In the genomic region with DNA sequence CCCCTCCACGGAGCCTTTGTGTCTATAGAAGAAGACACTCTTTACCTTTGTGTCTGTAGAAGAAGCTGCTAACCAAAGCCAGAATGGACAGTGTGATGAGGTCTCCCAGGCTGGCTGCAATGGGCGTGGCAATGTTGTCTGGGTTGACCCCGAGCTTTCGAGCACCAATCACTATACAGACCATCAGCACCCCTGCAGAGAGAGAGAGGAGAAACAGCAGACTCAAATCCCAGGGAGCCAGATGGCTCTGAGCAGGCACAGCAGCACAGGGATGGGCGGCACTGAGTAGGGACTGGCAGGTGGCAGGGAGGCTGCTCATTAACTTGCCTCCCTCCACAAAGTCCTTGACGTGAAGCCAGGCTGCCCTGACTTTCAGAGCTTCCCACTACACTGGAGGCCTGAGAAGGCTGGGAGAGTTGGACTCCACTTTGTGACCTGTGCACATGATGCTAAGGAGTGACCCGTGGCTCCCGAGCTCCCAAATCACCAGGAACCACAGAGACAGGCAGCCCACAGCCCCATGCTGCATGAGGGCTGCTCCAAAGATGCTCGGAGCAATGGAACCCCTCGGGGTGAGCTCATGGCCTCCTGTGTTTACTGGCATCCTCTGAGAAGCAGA, we compare ENCODE assay signal across 19 cellular contexts. TPM values are rescaled to one million over a fixed set of nuclear protein-coding genes. Genes with fewer than 3 reads are reported as not detected.
DNase-seq lines count a peak whose midpoint lies in the region; ATAC-seq, FAIRE-seq and TF ChIP-seq lines count a peak whose summit lies in the region.
"Had no signal": no experiment of that assay in that cellular context is flagged by ENCODE, and none has a peak within 500 bp of the region (broad histone marks: within the 10 kb centered on the region; RNA-seq: fewer than 3 reads in every experiment).

No MANE protein-coding gene starts in this region.

- H3K23me2 ChIP-seq in H1 (ENCODE audit: low read depth, low read length) = no peaks in the 10 kb centered on the region

- peak overlapping the region; percentile 57 for H4K91ac ChIP-seq in H1 (replicated peaks; ENCODE audit: insufficient read length, low read length)

- 78% methylated on average over 10 of the region's 10 CpGs; no CpG with 5 or more reads in 1 of the 2 experiments for WGBS in H1 (ENCODE audit: extremely low coverage in 1 of 2, insufficient coverage in 1 of 2, insufficient read length in 1 of 2, insufficient replicate concordance in 2 of 2, low coverage in 1 of 2, low lambda C conversion rate in 2 of 2, missing lambda C conversion rate in 1 of 2), 2 experiments

- H3K23ac ChIP-seq in H1 (ENCODE audit: insufficient read length) = no peak overlapping the region

- H4K20me1 ChIP-seq in H1 (replicated peaks in 1 of 2; ENCODE audit: control insufficient read depth in 1 of 2, insufficient read depth in 2 of 2, low read length in 2 of 2) = no peaks in the 10 kb centered on the region

- peak overlapping the region; percentile 54; the same call in 1 of the 2 replicates for H2BK5ac ChIP-seq in H1 (ENCODE audit: low read depth, low read length)

- peaks cover 10 to 12% of the 10 kb centered on the region in 2 experiments; a peak in 3 of 4 replicates for H3K9me3 ChIP-seq in H1 (ENCODE audit: insufficient read depth in 2 of 2, low read depth in 1 of 2, low read length in 1 of 2)

- no peak overlapping the region for H2AFZ ChIP-seq in H1 (ENCODE audit: low read length)

- TF ChIP-seq RAD21 in H1 (IDR thresholded peaks at IDR 0.05 in 1 of 2, conservative IDR thresholded peaks at IDR 0.05 in 1 of 2; ENCODE audit: low read depth in 2 of 2, low read length in 2 of 2) = no peak

- no peaks in the 10 kb centered on the region for H3K27me3 ChIP-seq in H1 (replicated peaks in 1 of 4; ENCODE audit: control insufficient read depth in 3 of 4, extremely low read depth in 1 of 4, insufficient read depth in 3 of 4, low read length in 3 of 4)

- H2BK20ac ChIP-seq in H1 (ENCODE audit: low read length) = 0 out of 2 replicates have a peak overlapping the region, but pooled peaks have one; percentile 83

- H3K4ac ChIP-seq in H1 (replicated peaks; ENCODE audit: insufficient read length, low read depth, low read length) = no peak overlapping the region

- H2BK12ac ChIP-seq in H1 (ENCODE audit: low read depth, low read length) = peak overlapping the region; percentile 39; the same call in 1 of the 2 replicates

- CTCF ChIA-PET in H1 (lab: Charles Lee; ENCODE audit: partially characterized antibody) = interaction anchor here (0.6 to 2.4 kb wide), 3 partner anchors 9 to 172 kb away, joined by 3 to 8 read pairs (median 7); no protein-coding TSS in a partner anchor

- no peak overlapping the region for H4K8ac ChIP-seq in H1 (ENCODE audit: extremely low read depth, insufficient read depth, low read length)

- H2BK120ac ChIP-seq in H1 (replicated peaks; ENCODE audit: low read depth, low read length) = no peak overlapping the region

- no peak overlapping the region for H3K56ac ChIP-seq in H1 (replicated peaks; ENCODE audit: insufficient read length, low read depth, low read length)

- TF ChIP-seq CTCF in H1 (IDR thresholded peaks at IDR 0.05; ENCODE audit: control extremely low read depth in 1 of 3, insufficient read depth in 1 of 3, low read depth in 1 of 3, low read length in 3 of 3) = no peak

- H3K79me1 ChIP-seq in H1 (ENCODE audit: low read depth, low read length) = no peaks in the 10 kb centered on the region

- TF ChIP-seq EP300 in H1 (IDR thresholded peaks at IDR 0.05; ENCODE audit: borderline replicate concordance in 1 of 2, low read depth in 2 of 2, low read length in 2 of 2) = no peak

- no peak for FAIRE-seq in H1 (lab: Jason Lieb, UNC)

- no peak for TF ChIP-seq POLR2A in H1 (IDR thresholded peaks at IDR 0.05; ENCODE audit: control extremely low read depth in 1 of 2, low read depth in 2 of 2, low read length in 2 of 2)

- DNase-seq in NCI-H748 (lab: John Stamatoyannopoulos, UW; ENCODE audit: unreplicated experiment) = peak; percentile 9
- DNase-seq in NCI-H748 treated with DMSO at 0.1 percent for 48 hours (lab: John Stamatoyannopoulos, UW) = no peak
- DNase-seq in NCI-H2171 treated with DMSO at 0.1 percent for 48 hours (lab: John Stamatoyannopoulos, UW) = peak; percentile 84
- no peak for DNase-seq in H1 (ENCODE audit: low read depth in 1 of 2, low spot score in 2 of 2)
- DNase-seq in stimulated activated CD8-positive, alpha-beta memory T cell treated with anti-CD3 and anti-CD28 coated beads, Interleukin-4, amount 100 ng/mL, for 48 hours = peak; percentile 10
- no peak for DNase-seq in ACHN
- no peak for DNase-seq in mesenteric fat pad (ENCODE audit: low spot score)
- DNase-seq: Caco-2; DND-41; GF-D8; HCEC 1CT; Karpas-422; NCI-H1417 treated with DMSO at 0.1 percent for 48 hours; NCI-H345; NK-92 treated with Interleukin-12 subunit alpha and Interleukin-12 subunit beta, amount 100 ng/mL, for 24 hours; OCI-M1; RPMI8226 had no signal

- no peak overlapping the region for H3K4me3 ChIP-seq in H1 (ENCODE audit: extremely low read depth in 1 of 4, insufficient read depth in 2 of 4, low read depth in 3 of 4, low read length in 4 of 4)

- no peak overlapping the region for H4K5ac ChIP-seq in H1 (ENCODE audit: insufficient read length, low read depth, low read length)

- H2BK15ac ChIP-seq in H1 (ENCODE audit: low read length) = 0 out of 2 replicates have a peak overlapping the region, but pooled peaks have one; percentile 31

- in situ Hi-C loops in ACHN (cut with HindIII; ENCODE audit: low pct_ligation_motif_present, low pct_unique_long_range_greater_than_20kb, low sequenced_read_pairs) = no loop called here

- no peak overlapping the region; the same call in 1 of the 2 replicates for H2AK5ac ChIP-seq in H1 (ENCODE audit: low read depth, low read length)

- no peak for ATAC-seq in HG03139 (IDR thresholded peaks at IDR 0.05; ENCODE audit: unreplicated experiment)

- H3K79me2 ChIP-seq in H1 (ENCODE audit: control insufficient read depth in 1 of 2, insufficient read depth in 2 of 2, low read length in 2 of 2) = no peaks in the 10 kb centered on the region

- POLR2A ChIA-PET in H1 (lab: Charles Lee; ENCODE audit: partially characterized antibody) = interaction anchor here (1.0 to 1.5 kb wide), 2 partner anchors 9 to 19 kb away, joined by 3 to 5 read pairs; no protein-coding TSS in a partner anchor

- H3K27ac ChIP-seq in H1 (ENCODE audit: low read depth, low read length) = no peak overlapping the region

- peak overlapping the region in 1 of 2 experiments; percentile 59; a peak in 2 of 4 replicates for H3K4me2 ChIP-seq in H1 (ENCODE audit: insufficient read depth in 1 of 2, low read depth in 2 of 2, low read length in 2 of 2)

- peaks cover 0 to 14% (median 2%) of the 10 kb centered on the region in 4 experiments; a peak in 4 of 7 replicates for H3K4me1 ChIP-seq in H1 (replicated peaks in 1 of 4; ENCODE audit: control insufficient read depth in 3 of 4, insufficient read depth in 4 of 4, low read length in 3 of 4)
- H3K4me1 ChIP-seq: Caco-2 had no signal

- peak overlapping the region; percentile 4; the same call in 1 of the 2 replicates for H3K18ac ChIP-seq in H1 (ENCODE audit: extremely low read depth, low read length)

- H3K9ac ChIP-seq in H1 (replicated peaks in 1 of 4; ENCODE audit: extremely low read depth in 1 of 4, low read depth in 3 of 4, low read length in 3 of 4) = no peak overlapping the region

- no peaks in the 10 kb centered on the region for H3K36me3 ChIP-seq in H1 (ENCODE audit: control insufficient read depth in 2 of 4, insufficient read depth in 4 of 4, low read length in 3 of 4)

- no peak overlapping the region for H3K14ac ChIP-seq in H1 (ENCODE audit: insufficient read length)

TF ChIP-seq in H1, 55 proteins besides CTCF, POLR2A, EP300 and RAD21:
- TF ChIP-seq SUZ12 (IDR thresholded peaks at IDR 0.05; ENCODE audit: low read length) (no peak), PHF8 (conservative IDR thresholded peaks at IDR 0.05; ENCODE audit: low read depth, low read length) (no peak), BCL11A (IDR thresholded peaks at IDR 0.05; ENCODE audit: low read depth in 2 of 2, low read length in 2 of 2) (no peak), ZNF274 (IDR thresholded peaks at IDR 0.05; ENCODE audit: borderline replicate concordance, extremely low read depth, low read length) (no peak)

RNA-seq across cellular contexts. Expression of a gene that starts 53.9 kb away (rescaled TPM):
- total RNA-seq in H1 (2021; fragmentation: NEBNext Ultra II Directional; extraction: Animal tissue kit (Norgen Biotek cat#: 25700)) = 0.36 TPM in 1 of 2 replicates, not detected in the other
- polyA plus RNA-seq in H1 (2011; rRNA removed) = 0.09 and 0.30 TPM in 2 replicates
- 0.45 TPM for polyA plus RNA-seq in H1 (2011; cell fraction: cytosol; rRNA removed)
- 0.37 TPM for polyA plus RNA-seq in H1 (2011; cell fraction: nucleus; rRNA removed)
- 0.28 to 0.60 TPM in 2 of 4 replicates, not detected in the others for polyA plus RNA-seq in H1 (2012, experiment 1 of 2)
- not detected for polyA plus RNA-seq in H1 (2012, experiment 2 of 2)
- 0.12 TPM for polyA plus RNA-seq in H1 (2013, experiment 1 of 2)
- polyA plus RNA-seq in H1 (2013, experiment 2 of 2) = 0.09 TPM
- not detected in 2 replicates for polyA minus RNA-seq in H1 (2011; rRNA and poly(A)+ RNA removed)
- polyA minus RNA-seq in H1 (2011; cell fraction: cytosol; rRNA and poly(A)+ RNA removed) = not detected
- not detected for polyA minus RNA-seq in H1 (2011; cell fraction: nucleus; rRNA and poly(A)+ RNA removed)
- total RNA-seq in mesenteric fat pad = not detected
- total RNA-seq: A172, Caco-2 had no signal

Comparison
In these comparisons a context has a peak if more than half of its experiments do, and no peak if none do; other contexts are left out.
1. DNase-seq: peak in NCI-H748 (single experiment), NCI-H2171 treated with DMSO at 0.1 percent for 48 hours (single experiment) and stimulated activated CD8-positive, alpha-beta memory T cell treated with anti-CD3 and anti-CD28 coated beads, Interleukin-4, amount 100 ng/mL, for 48 hours (single experiment); none in NCI-H748 treated with DMSO at 0.1 percent for 48 hours (single experiment), H1 (0 of 2), ACHN (single experiment) and mesenteric fat pad (single experiment).